14 cellular contexts compared by ENCODE assay signal in genomic region chr2:118982039-118982438, GRCh38. TPM values are rescaled to one million over a fixed set of nuclear protein-coding genes. Genes with fewer than 3 reads are reported as not detected.
DNase-seq lines count a peak whose midpoint lies in the region; ATAC-seq and TF ChIP-seq lines count a peak whose summit lies in the region.
"Had no signal": no experiment of that assay in that cellular context is flagged by ENCODE, and none has a peak within 500 bp of the region (broad histone marks: within the 10 kb centered on the region; RNA-seq: fewer than 3 reads in every experiment).

No MANE protein-coding gene starts in this region.

- no peaks in the 10 kb centered on the region for H3K36me3 ChIP-seq in WERI-Rb-1
- H3K36me3 ChIP-seq: HAP-1 had no signal

- no peak overlapping the region for H3K4me3 Mint-ChIP-seq in dendritic cell treated with granulocyte-macrophage colony-stimulating factor and Interleukin-4, amounts not matched to agents 40 ng/mL and 50 ng/mL, for 4 days
- H3K4me3 Mint-ChIP-seq in osteocyte (ENCODE audit: unreplicated experiment), result no peak overlapping the region
- no peak overlapping the region for H3K4me3 Mint-ChIP-seq in stimulated activated memory B cell treated with anti-CD40 and anti-IgM and Interleukin-4, amounts not matched to agents 10 μg/mL and 1 μg/mL and 100 μg/mL, for 72 hours
- H3K4me3 Mint-ChIP-seq: B cell; CD4-positive, alpha-beta T cell had no signal

- no peaks in the 10 kb centered on the region for H3K27me3 ChIP-seq in WERI-Rb-1 (ENCODE audit: insufficient read depth, low read depth, severe bottlenecking)

- H3K4me3 ChIP-seq in WERI-Rb-1 (ENCODE audit: low read depth, low read length), result no peak overlapping the region
- H3K4me3 ChIP-seq: HAP-1 had no signal

- H3K27ac ChIP-seq in WERI-Rb-1, result peak overlapping the region; percentile 54

- TF ChIP-seq CTCF in WERI-Rb-1 (IDR thresholded peaks at IDR 0.05; ENCODE audit: low read depth, low read length) (no peak), osteocyte (IDR thresholded peaks at IDR 0.05) (no peak)

- peaks cover 17% of the 10 kb centered on the region for H3K27me3 Mint-ChIP-seq in dendritic cell treated with granulocyte-macrophage colony-stimulating factor and Interleukin-4, amounts not matched to agents 40 ng/mL and 50 ng/mL, for 4 days
- H3K27me3 Mint-ChIP-seq in osteocyte (ENCODE audit: unreplicated experiment), result no peaks in the 10 kb centered on the region
- peaks cover 17% of the 10 kb centered on the region for H3K27me3 Mint-ChIP-seq in stimulated activated memory B cell treated with anti-CD40 and anti-IgM and Interleukin-4, amounts not matched to agents 10 μg/mL and 1 μg/mL and 100 μg/mL, for 72 hours

- H3K4me1 Mint-ChIP-seq in dendritic cell treated with granulocyte-macrophage colony-stimulating factor and Interleukin-4, amounts not matched to agents 40 ng/mL and 50 ng/mL, for 4 days (ENCODE audit: low read depth), result peaks cover 74% of the 10 kb centered on the region
- no peaks in the 10 kb centered on the region for H3K4me1 Mint-ChIP-seq in osteocyte (ENCODE audit: unreplicated experiment)
- H3K4me1 Mint-ChIP-seq in stimulated activated memory B cell treated with anti-CD40 and anti-IgM and Interleukin-4, amounts not matched to agents 10 μg/mL and 1 μg/mL and 100 μg/mL, for 72 hours, result no peaks in the 10 kb centered on the region
- H3K4me1 Mint-ChIP-seq: B cell had no signal

- H3K9me3 ChIP-seq in WERI-Rb-1 (ENCODE audit: severe bottlenecking), result peaks cover 3% of the 10 kb centered on the region
- H3K9me3 ChIP-seq: HAP-1 had no signal

- H3K9me3 Mint-ChIP-seq in dendritic cell treated with granulocyte-macrophage colony-stimulating factor and Interleukin-4, amounts not matched to agents 40 ng/mL and 50 ng/mL, for 4 days, result peaks cover 5% of the 10 kb centered on the region
- H3K9me3 Mint-ChIP-seq in osteocyte (ENCODE audit: unreplicated experiment), result no peaks in the 10 kb centered on the region
- H3K9me3 Mint-ChIP-seq in stimulated activated memory B cell treated with anti-CD40 and anti-IgM and Interleukin-4, amounts not matched to agents 10 μg/mL and 1 μg/mL and 100 μg/mL, for 72 hours, result peaks cover 2% of the 10 kb centered on the region
- H3K9me3 Mint-ChIP-seq: CD4-positive, alpha-beta T cell had no signal

- peak; percentile 6 for ATAC-seq in stimulated activated memory B cell treated with anti-CD40 and anti-IgM and Interleukin-4, amounts not matched to agents 10 μg/mL and 1 μg/mL and 100 μg/mL, for 72 hours
- ATAC-seq in GM19463 (IDR thresholded peaks at IDR 0.05; ENCODE audit: unreplicated experiment), result no peak

- peak overlapping the region; percentile 35 for H3K27ac Mint-ChIP-seq in dendritic cell treated with granulocyte-macrophage colony-stimulating factor and Interleukin-4, amounts not matched to agents 40 ng/mL and 50 ng/mL, for 4 days
- no peak overlapping the region for H3K27ac Mint-ChIP-seq in osteocyte (ENCODE audit: unreplicated experiment)
- H3K27ac Mint-ChIP-seq in stimulated activated memory B cell treated with anti-CD40 and anti-IgM and Interleukin-4, amounts not matched to agents 10 μg/mL and 1 μg/mL and 100 μg/mL, for 72 hours, result no peak overlapping the region
- H3K27ac Mint-ChIP-seq: B cell; CD4-positive, alpha-beta T cell had no signal

- DNase-seq in WERI-Rb-1 (no peak), osteocyte (ENCODE audit: extremely low spot score, unreplicated experiment) (peak; percentile 76), NCI-H2107 treated with DMSO at 0.1 percent for 48 hours (lab: John Stamatoyannopoulos, UW; ENCODE audit: unreplicated experiment) (no peak)
- no peak for DNase-seq in stimulated activated naive CD4-positive, alpha-beta T cell treated with Interleukin-2 at 50 U/mL for 16 hours (lab: John Stamatoyannopoulos, UW)
- DNase-seq: C1 segment of cervical spinal cord; CD4-positive, alpha-beta T cell; DMS79 had no signal

- peaks cover 20% of the 10 kb centered on the region for H3K36me3 Mint-ChIP-seq in dendritic cell treated with granulocyte-macrophage colony-stimulating factor and Interleukin-4, amounts not matched to agents 40 ng/mL and 50 ng/mL, for 4 days (ENCODE audit: low read depth)
- no peaks in the 10 kb centered on the region for H3K36me3 Mint-ChIP-seq in osteocyte (ENCODE audit: unreplicated experiment)
- no peaks in the 10 kb centered on the region for H3K36me3 Mint-ChIP-seq in stimulated activated memory B cell treated with anti-CD40 and anti-IgM and Interleukin-4, amounts not matched to agents 10 μg/mL and 1 μg/mL and 100 μg/mL, for 72 hours

- intact Hi-C loops in dendritic cell treated with granulocyte-macrophage colony-stimulating factor and Interleukin-4, amounts not matched to agents 40 ng/mL and 50 ng/mL, for 4 days (cut with micrococcal nuclease), result loop anchor here (10.0 kb wide), 1 partner anchor 67 kb away; no protein-coding TSS in a partner anchor

RNA-seq across cellular contexts. Expression of gene MARCO, which starts 40.0 kb away (rescaled TPM):
- not detected in 2 replicates for total RNA-seq in osteocyte
- total RNA-seq: B cell, G401, H1 had no signal
